Comparison of ENCODE assay signal across 7 cellular contexts in the genomic region with DNA sequence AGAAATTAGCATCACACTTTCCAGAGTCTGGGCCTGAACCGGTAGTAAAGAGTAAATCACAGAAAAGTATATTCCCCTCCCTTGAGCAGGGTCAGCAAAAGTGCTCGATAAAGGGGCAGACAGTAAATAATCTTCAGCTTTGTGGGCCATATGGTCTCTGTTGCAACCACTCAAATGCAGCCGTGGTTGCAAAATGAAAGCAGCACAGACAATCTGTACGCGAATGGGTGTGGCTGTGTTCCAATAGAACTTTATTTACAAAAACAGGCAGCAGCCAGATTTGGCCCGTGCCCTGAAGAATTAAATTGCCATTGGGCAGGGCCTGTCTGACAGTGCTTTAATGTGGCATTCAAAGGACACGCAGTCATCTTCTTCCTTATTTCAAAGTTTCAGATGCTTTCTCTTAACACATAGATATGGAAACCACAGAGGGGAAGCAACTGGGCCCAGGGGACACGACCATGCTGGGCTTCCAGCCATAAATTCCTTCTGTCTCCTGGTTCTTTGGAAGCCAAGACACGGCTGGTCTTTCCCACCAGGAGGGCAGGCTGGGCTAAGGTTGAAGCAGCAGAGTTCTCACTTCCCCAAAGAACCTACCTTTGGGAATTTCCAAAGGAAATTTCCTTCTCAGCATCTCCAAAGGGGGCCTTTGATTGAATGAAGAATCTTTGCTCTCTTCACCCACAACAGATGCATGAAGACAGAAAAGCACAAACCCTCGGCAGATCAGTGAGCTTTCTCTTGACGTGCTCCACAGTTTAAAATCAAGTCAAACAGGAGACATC.
DNase-seq lines count a peak whose midpoint lies in the region; ATAC-seq lines count a peak whose summit lies in the region.

No MANE protein-coding gene starts in this region.

- H3K4me3 Mint-ChIP-seq in activated CD4-positive, alpha-beta memory T cell treated with anti-CD3 and anti-CD28 coated beads, Interleukin-2, amount 10 ng/mL, durations not matched to agents 7 days and 5 days: no peak overlapping the region

- H3K36me3 ChIP-seq in urinary bladder (ENCODE audit: insufficient read depth): no peaks in the 10 kb centered on the region

- peaks cover 28% of the 10 kb centered on the region for H3K4me1 Mint-ChIP-seq in activated CD4-positive, alpha-beta memory T cell treated with anti-CD3 and anti-CD28 coated beads, Interleukin-2, amount 10 ng/mL, durations not matched to agents 7 days and 5 days

- peak overlapping the region; percentile 25 for H3K27ac ChIP-seq in urinary bladder (ENCODE audit: low read depth)

- POLR2A ChIA-PET in activated CD4-positive, alpha-beta memory T cell treated with anti-CD3 and anti-CD28 coated beads, Interleukin-2, amount 10 ng/mL, durations not matched to agents 7 days and 5 days (lab: Charles Lee): no interaction called here

- CTCF ChIA-PET in activated CD4-positive, alpha-beta memory T cell treated with anti-CD3 and anti-CD28 coated beads, Interleukin-2, amount 10 ng/mL, durations not matched to agents 7 days and 5 days (lab: Charles Lee): no interaction called here

- DNase-seq in GM04503 (ENCODE audit: low read depth) (peak; percentile 73), M059J (ENCODE audit: low read depth) (peak; percentile 50), iris pigment epithelial cell (ENCODE audit: low read depth) (peak; percentile 88)
- peak; percentile 25 for DNase-seq in activated CD4-positive, alpha-beta memory T cell treated with anti-CD3 and anti-CD28 coated beads, Interleukin-2, amount 10 ng/mL, durations not matched to agents 7 days and 5 days
- no peak for DNase-seq in stimulated activated CD4-positive, alpha-beta T cell treated with anti-CD3 and anti-CD28 coated beads, Interleukin-1b, Interleukin-23, amount 100 ng/mL, for 48 hours

- no peaks in the 10 kb centered on the region for H3K36me3 Mint-ChIP-seq in activated CD4-positive, alpha-beta memory T cell treated with anti-CD3 and anti-CD28 coated beads, Interleukin-2, amount 10 ng/mL, durations not matched to agents 7 days and 5 days (ENCODE audit: low read depth)

- H3K27ac Mint-ChIP-seq in activated CD4-positive, alpha-beta memory T cell treated with anti-CD3 and anti-CD28 coated beads, Interleukin-2, amount 10 ng/mL, durations not matched to agents 7 days and 5 days: no peak overlapping the region

- peaks cover under 1% of the 10 kb centered on the region for H3K4me1 ChIP-seq in urinary bladder (ENCODE audit: insufficient read depth)

- peaks cover 7% of the 10 kb centered on the region for H3K27me3 Mint-ChIP-seq in activated CD4-positive, alpha-beta memory T cell treated with anti-CD3 and anti-CD28 coated beads, Interleukin-2, amount 10 ng/mL, durations not matched to agents 7 days and 5 days

- H3K9me3 Mint-ChIP-seq in activated CD4-positive, alpha-beta memory T cell treated with anti-CD3 and anti-CD28 coated beads, Interleukin-2, amount 10 ng/mL, durations not matched to agents 7 days and 5 days: no peaks in the 10 kb centered on the region

- WGBS in urinary bladder: 15% methylated on average over 11 of the region's 11 CpGs

- ATAC-seq in HG03135 (IDR thresholded peaks at IDR 0.05; ENCODE audit: unreplicated experiment): no peak

- H3K4me3 ChIP-seq in urinary bladder (ENCODE audit: low read depth, low read length): no peak overlapping the region
